In the genomic region with DNA sequence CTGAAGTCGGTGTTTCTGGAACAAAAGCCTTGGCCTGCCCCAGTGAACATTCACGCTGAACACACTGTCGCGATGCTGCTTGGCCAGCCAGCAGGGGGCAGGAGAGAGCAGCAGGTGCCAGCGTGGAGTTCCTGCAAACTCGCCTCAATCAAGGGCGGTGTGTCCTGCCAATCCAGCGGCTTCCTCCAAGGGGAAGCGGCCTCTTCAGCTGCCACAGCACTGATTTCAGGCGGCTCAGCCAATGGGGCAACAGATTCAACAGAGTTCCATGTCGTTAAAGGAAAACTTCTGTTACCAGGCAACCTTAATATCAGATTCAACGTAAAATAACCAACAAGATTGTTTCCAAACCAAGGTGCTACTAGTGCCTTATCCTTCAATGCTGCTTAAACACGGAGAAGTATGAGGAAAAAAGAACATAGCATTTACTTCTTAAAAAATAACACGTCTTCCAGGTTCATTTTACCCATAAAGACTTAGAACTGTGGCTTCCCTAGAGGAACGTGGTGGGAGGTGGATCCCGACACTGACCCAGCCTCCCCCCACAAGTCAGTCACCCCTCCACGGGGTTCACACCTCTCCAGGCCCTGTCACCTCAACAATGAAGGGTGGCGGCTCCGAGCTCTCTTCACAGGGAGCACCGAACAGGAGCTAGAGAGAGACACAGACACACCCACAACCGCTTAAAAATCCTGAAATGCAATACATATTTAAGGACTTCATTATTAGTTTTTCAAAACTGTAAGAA, we compare ENCODE assay signal across 8 cellular contexts.
A peak's percentile ranks its signal among the peaks of the same experiment; 100 is the strongest.
DNase-seq lines count a peak whose midpoint lies in the region; ATAC-seq, FAIRE-seq and TF ChIP-seq lines count a peak whose summit lies in the region.

No MANE protein-coding gene starts in this region.

- peak overlapping the region; percentile 82 for H3K27ac ChIP-seq in temporal lobe (ENCODE audit: low read depth, low read length)

- peaks cover 14% of the 10 kb centered on the region for H3K27me3 Mint-ChIP-seq in activated naive CD4-positive, alpha-beta T cell treated with anti-CD3 and anti-CD28 coated beads, Interleukin-2, amount 10 ng/mL, durations not matched to agents 7 days and 5 days
- H3K27me3 Mint-ChIP-seq in osteocyte (ENCODE audit: unreplicated experiment) = no peaks in the 10 kb centered on the region

- FAIRE-seq in GM19239 (lab: Jason Lieb, UNC) = peak; percentile 91

- CTCF ChIA-PET in activated naive CD4-positive, alpha-beta T cell treated with anti-CD3 and anti-CD28 coated beads, Interleukin-2, amount 10 ng/mL, durations not matched to agents 7 days and 5 days (lab: Charles Lee) = no interaction called here

- H3K27ac Mint-ChIP-seq in activated naive CD4-positive, alpha-beta T cell treated with anti-CD3 and anti-CD28 coated beads, Interleukin-2, amount 10 ng/mL, durations not matched to agents 7 days and 5 days = peak overlapping the region; percentile 42
- peak overlapping the region; percentile 77 for H3K27ac Mint-ChIP-seq in osteocyte (ENCODE audit: unreplicated experiment)

- peak; percentile 98 for ATAC-seq in SK-N-SH treated with all-trans-retinoic acid at 6 μM for 48 hours

- peaks cover 17% of the 10 kb centered on the region for H3K4me1 Mint-ChIP-seq in activated naive CD4-positive, alpha-beta T cell treated with anti-CD3 and anti-CD28 coated beads, Interleukin-2, amount 10 ng/mL, durations not matched to agents 7 days and 5 days
- H3K4me1 Mint-ChIP-seq in osteocyte (ENCODE audit: unreplicated experiment) = peaks cover 10% of the 10 kb centered on the region

- H3K4me3 Mint-ChIP-seq in activated naive CD4-positive, alpha-beta T cell treated with anti-CD3 and anti-CD28 coated beads, Interleukin-2, amount 10 ng/mL, durations not matched to agents 7 days and 5 days = no peak overlapping the region
- no peak overlapping the region for H3K4me3 Mint-ChIP-seq in osteocyte (ENCODE audit: unreplicated experiment)

- H3K9me3 Mint-ChIP-seq in activated naive CD4-positive, alpha-beta T cell treated with anti-CD3 and anti-CD28 coated beads, Interleukin-2, amount 10 ng/mL, durations not matched to agents 7 days and 5 days = no peaks in the 10 kb centered on the region
- no peaks in the 10 kb centered on the region for H3K9me3 Mint-ChIP-seq in osteocyte (ENCODE audit: unreplicated experiment)

- DNase-seq in AG20443 (ENCODE audit: low spot score) (peak; percentile 95), GM19239 (ENCODE audit: insufficient read length, low spot score) (peak; percentile 84), M059J (ENCODE audit: low read depth) (peak; percentile 71), glomerular visceral epithelial cell (ENCODE audit: extremely low spot score) (peak; percentile 93), osteocyte (ENCODE audit: extremely low spot score, unreplicated experiment) (peak; percentile 97)
- peak; percentile 87 for DNase-seq in activated naive CD4-positive, alpha-beta T cell treated with anti-CD3 and anti-CD28 coated beads, Interleukin-2, amount 10 ng/mL, durations not matched to agents 7 days and 5 days

- H3K36me3 Mint-ChIP-seq in activated naive CD4-positive, alpha-beta T cell treated with anti-CD3 and anti-CD28 coated beads, Interleukin-2, amount 10 ng/mL, durations not matched to agents 7 days and 5 days = no peaks in the 10 kb centered on the region
- H3K36me3 Mint-ChIP-seq in osteocyte (ENCODE audit: unreplicated experiment) = peaks cover 4% of the 10 kb centered on the region

- peak; percentile 98 for TF ChIP-seq CTCF in osteocyte (IDR thresholded peaks at IDR 0.05)

TF ChIP-seq in SK-N-SH treated with all-trans-retinoic acid at 6 μM for 48 hours, 23 proteins besides CTCF, POLR2A, EP300 and RAD21:
- TF ChIP-seq TOX (CRISPR knock-in tag; IDR thresholded peaks at IDR 0.05; ENCODE audit: borderline replicate concordance) (no peak), ISL1 (CRISPR knock-in tag; IDR thresholded peaks at IDR 0.05) (no peak), BACH2 (CRISPR knock-in tag; IDR thresholded peaks at IDR 0.05; ENCODE audit: borderline replicate concordance) (no peak), ARNTL (CRISPR knock-in tag; IDR thresholded peaks at IDR 0.05; ENCODE audit: borderline replicate concordance, low read depth) (no peak), ESRRG (CRISPR knock-in tag; IDR thresholded peaks at IDR 0.05) (no peak), OSR1 (CRISPR knock-in tag; IDR thresholded peaks at IDR 0.05) (no peak), ZNF565 (CRISPR knock-in tag; conservative IDR thresholded peaks at IDR 0.05; ENCODE audit: low read depth) (no peak), PPARA (CRISPR knock-in tag; IDR thresholded peaks at IDR 0.05; ENCODE audit: borderline replicate concordance) (no peak), GLIS3 (CRISPR knock-in tag; IDR thresholded peaks at IDR 0.05) (no peak), ZFP3 (CRISPR knock-in tag; IDR thresholded peaks at IDR 0.05) (no peak), ZFP30 (CRISPR knock-in tag; IDR thresholded peaks at IDR 0.05) (no peak), ZNF70 (CRISPR knock-in tag; IDR thresholded peaks at IDR 0.05) (no peak), TCF4 (CRISPR knock-in tag; IDR thresholded peaks at IDR 0.05; ENCODE audit: borderline replicate concordance) (no peak), RARB (CRISPR knock-in tag; IDR thresholded peaks at IDR 0.05) (no peak), ZNF8 (CRISPR knock-in tag; IDR thresholded peaks at IDR 0.05) (no peak)
- TF ChIP-seq, protein P1, sequence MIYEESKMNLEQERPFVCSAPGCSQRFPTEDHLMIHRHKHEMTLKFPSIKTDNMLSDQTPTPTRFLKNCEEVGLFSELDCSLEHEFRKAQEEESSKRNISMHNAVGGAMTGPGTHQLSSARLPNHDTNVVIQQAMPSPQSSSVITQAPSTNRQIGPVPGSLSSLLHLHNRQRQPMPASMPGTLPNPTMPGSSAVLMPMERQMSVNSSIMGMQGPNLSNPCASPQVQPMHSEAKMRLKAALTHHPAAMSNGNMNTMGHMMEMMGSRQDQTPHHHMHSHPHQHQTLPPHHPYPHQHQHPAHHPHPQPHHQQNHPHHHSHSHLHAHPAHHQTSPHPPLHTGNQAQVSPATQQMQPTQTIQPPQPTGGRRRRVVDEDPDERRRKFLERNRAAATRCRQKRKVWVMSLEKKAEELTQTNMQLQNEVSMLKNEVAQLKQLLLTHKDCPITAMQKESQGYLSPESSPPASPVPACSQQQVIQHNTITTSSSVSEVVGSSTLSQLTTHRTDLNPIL (CRISPR knock-in tag; IDR thresholded peaks at IDR 0.05; ENCODE audit: low read depth) = no peak
- TF ChIP-seq, protein P2, sequence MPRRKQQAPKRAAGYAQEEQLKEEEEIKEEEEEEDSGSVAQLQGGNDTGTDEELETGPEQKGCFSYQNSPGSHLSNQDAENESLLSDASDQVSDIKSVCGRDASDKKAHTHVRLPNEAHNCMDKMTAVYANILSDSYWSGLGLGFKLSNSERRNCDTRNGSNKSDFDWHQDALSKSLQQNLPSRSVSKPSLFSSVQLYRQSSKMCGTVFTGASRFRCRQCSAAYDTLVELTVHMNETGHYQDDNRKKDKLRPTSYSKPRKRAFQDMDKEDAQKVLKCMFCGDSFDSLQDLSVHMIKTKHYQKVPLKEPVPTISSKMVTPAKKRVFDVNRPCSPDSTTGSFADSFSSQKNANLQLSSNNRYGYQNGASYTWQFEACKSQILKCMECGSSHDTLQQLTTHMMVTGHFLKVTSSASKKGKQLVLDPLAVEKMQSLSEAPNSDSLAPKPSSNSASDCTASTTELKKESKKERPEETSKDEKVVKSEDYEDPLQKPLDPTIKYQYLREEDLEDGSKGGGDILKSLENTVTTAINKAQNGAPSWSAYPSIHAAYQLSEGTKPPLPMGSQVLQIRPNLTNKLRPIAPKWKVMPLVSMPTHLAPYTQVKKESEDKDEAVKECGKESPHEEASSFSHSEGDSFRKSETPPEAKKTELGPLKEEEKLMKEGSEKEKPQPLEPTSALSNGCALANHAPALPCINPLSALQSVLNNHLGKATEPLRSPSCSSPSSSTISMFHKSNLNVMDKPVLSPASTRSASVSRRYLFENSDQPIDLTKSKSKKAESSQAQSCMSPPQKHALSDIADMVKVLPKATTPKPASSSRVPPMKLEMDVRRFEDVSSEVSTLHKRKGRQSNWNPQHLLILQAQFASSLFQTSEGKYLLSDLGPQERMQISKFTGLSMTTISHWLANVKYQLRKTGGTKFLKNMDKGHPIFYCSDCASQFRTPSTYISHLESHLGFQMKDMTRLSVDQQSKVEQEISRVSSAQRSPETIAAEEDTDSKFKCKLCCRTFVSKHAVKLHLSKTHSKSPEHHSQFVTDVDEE (CRISPR knock-in tag; IDR thresholded peaks at IDR 0.05) = no peak
- TF ChIP-seq, protein P3, sequence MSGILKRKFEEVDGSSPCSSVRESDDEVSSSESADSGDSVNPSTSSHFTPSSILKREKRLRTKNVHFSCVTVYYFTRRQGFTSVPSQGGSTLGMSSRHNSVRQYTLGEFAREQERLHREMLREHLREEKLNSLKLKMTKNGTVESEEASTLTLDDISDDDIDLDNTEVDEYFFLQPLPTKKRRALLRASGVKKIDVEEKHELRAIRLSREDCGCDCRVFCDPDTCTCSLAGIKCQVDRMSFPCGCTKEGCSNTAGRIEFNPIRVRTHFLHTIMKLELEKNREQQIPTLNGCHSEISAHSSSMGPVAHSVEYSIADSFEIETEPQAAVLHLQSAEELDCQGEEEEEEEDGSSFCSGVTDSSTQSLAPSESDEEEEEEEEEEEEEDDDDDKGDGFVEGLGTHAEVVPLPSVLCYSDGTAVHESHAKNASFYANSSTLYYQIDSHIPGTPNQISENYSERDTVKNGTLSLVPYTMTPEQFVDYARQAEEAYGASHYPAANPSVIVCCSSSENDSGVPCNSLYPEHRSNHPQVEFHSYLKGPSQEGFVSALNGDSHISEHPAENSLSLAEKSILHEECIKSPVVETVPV (CRISPR knock-in tag; IDR thresholded peaks at IDR 0.05) = no peak
TF ChIP-seq in SK-N-SH treated with all-trans-retinoic acid at 6 μM for 48 hours: peak in this region for 0.

Comparison
In these comparisons a context has a peak if more than half of its experiments do, and no peak if none do; other contexts are left out.
1. Peak in every context shown above with its lines: DNase-seq, ATAC-seq and H3K27ac ChIP-seq.